Comparison of ENCODE assay signal across 14 cellular contexts in the genomic region with DNA sequence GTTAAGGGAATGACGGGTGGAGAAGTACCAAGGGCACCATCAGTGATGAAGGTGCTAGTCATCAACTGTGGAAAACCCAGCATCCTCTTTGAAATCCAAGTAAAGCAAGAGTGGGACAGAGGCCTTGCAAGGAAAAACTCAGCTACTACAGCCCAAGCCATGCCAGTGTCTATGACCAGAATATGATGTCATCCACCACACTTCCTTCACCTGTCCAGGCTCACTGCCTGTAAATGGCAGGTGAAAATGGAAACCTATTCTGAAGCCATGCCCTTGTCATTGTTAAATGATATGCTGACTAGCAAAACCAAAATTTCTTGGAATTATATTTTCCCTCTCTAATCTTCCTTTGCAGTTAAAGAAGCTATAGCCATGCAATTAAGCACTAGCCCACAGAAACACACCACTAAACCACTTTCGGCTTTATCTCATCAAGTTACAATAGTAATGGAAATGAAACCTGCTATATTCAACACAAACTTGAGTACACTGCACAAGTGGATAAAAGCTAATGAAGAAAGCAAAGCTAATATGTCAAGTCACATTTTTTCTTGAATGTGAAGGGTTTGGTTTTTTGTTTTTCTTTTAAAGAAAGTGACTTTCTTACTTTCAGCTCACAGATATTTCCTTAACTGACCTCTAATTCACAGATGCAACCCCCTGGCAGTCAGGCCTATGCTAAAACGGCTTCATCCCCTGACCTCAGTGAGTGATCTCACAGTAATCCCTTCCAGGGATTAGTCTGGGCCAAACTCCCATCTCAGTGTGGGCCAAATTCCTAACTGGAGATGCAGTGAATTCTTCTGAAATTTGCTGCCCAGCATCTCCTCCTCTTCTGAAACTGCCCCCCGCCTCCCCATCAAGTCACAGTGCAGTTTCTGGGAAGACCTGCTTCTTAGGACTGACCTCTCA.
A peak's percentile ranks its signal among the peaks of the same experiment; 100 is the strongest.
DNase-seq lines count a peak whose midpoint lies in the region; ATAC-seq and TF ChIP-seq lines count a peak whose summit lies in the region.
"Had no signal": no experiment of that assay in that cellular context is flagged by ENCODE, and none has a peak within 500 bp of the region (broad histone marks: within the 10 kb centered on the region; RNA-seq: fewer than 3 reads in every experiment).

No MANE protein-coding gene starts in this region.

- POLR2A ChIA-PET in activated CD4-positive, alpha-beta T cell treated with anti-CD3 and anti-CD28 coated beads, Interleukin-2, amount 10 ng/mL, durations not matched to agents 7 days and 5 days (lab: Charles Lee), result no interaction called here

- H3K27me3 ChIP-seq in HUES48 (ENCODE audit: control insufficient read depth, insufficient read depth, low read length), result no peaks in the 10 kb centered on the region

- peaks cover 11% of the 10 kb centered on the region for H3K4me1 ChIP-seq in HUES48 (ENCODE audit: control insufficient read depth, insufficient read depth, low read length)

- no peak for ATAC-seq in activated naive CD4-positive, alpha-beta T cell treated with anti-CD3 and anti-CD28 coated beads, Interleukin-2, amount 50 U/mL, for 72 hours
- no peak for ATAC-seq in GM18858 (IDR thresholded peaks at IDR 0.05; ENCODE audit: unreplicated experiment)
- ATAC-seq: K562 had no signal

- no peaks in the 10 kb centered on the region for H3K27me3 Mint-ChIP-seq in activated CD4-positive, alpha-beta T cell treated with anti-CD3 and anti-CD28 coated beads, Interleukin-2, amount 10 ng/mL, durations not matched to agents 7 days and 5 days
- H3K27me3 Mint-ChIP-seq: progenitor cell of endocrine pancreas had no signal

- no peak overlapping the region for H3K4me3 Mint-ChIP-seq in activated CD4-positive, alpha-beta T cell treated with anti-CD3 and anti-CD28 coated beads, Interleukin-2, amount 10 ng/mL, durations not matched to agents 7 days and 5 days
- H3K4me3 Mint-ChIP-seq: activated T-helper 1 cell treated with anti-CD3 and anti-CD28 coated beads, Interleukin-12 subunit alpha, Interleukin-12 subunit beta, Interleukin-2, Interleukin-4 antibody, amounts not matched to agents 30 ng/mL and 10 ng/mL and 1 ng/mL, durations not matched to agents 14 hours and 24 hours and 36 hours had no signal

- TF ChIP-seq CTCF in choroid plexus epithelial cell (conservative IDR thresholded peaks at IDR 0.05; ENCODE audit: low read depth, low read length), result no peak

- no peaks in the 10 kb centered on the region for H3K9me3 ChIP-seq in HUES48 (ENCODE audit: control insufficient read depth, insufficient read depth, low read length)

- no peaks in the 10 kb centered on the region for H3K9me3 Mint-ChIP-seq in activated naive CD4-positive, alpha-beta T cell treated with anti-CD3 and anti-CD28 coated beads, Interleukin-2, amount 50 U/mL, for 72 hours
- H3K9me3 Mint-ChIP-seq in activated CD4-positive, alpha-beta T cell treated with anti-CD3 and anti-CD28 coated beads, Interleukin-2, amount 10 ng/mL, durations not matched to agents 7 days and 5 days, result no peaks in the 10 kb centered on the region
- H3K9me3 Mint-ChIP-seq: activated T-helper 1 cell treated with anti-CD3 and anti-CD28 coated beads, Interleukin-12 subunit alpha, Interleukin-12 subunit beta, Interleukin-2, Interleukin-4 antibody, amounts not matched to agents 30 ng/mL and 10 ng/mL and 1 ng/mL, durations not matched to agents 14 hours and 24 hours and 36 hours had no signal

- CTCF ChIA-PET in activated CD4-positive, alpha-beta T cell treated with anti-CD3 and anti-CD28 coated beads, Interleukin-2, amount 10 ng/mL, durations not matched to agents 7 days and 5 days (lab: Charles Lee), result no interaction called here

- H3K27ac Mint-ChIP-seq in activated naive CD4-positive, alpha-beta T cell treated with anti-CD3 and anti-CD28 coated beads, Interleukin-2, amount 50 U/mL, for 72 hours, result no peak overlapping the region
- no peak overlapping the region for H3K27ac Mint-ChIP-seq in activated CD4-positive, alpha-beta T cell treated with anti-CD3 and anti-CD28 coated beads, Interleukin-2, amount 10 ng/mL, durations not matched to agents 7 days and 5 days
- H3K27ac Mint-ChIP-seq: activated T-helper 1 cell treated with anti-CD3 and anti-CD28 coated beads, Interleukin-12 subunit alpha, Interleukin-12 subunit beta, Interleukin-2, Interleukin-4 antibody, amounts not matched to agents 30 ng/mL and 10 ng/mL and 1 ng/mL, durations not matched to agents 14 hours and 24 hours and 36 hours; progenitor cell of endocrine pancreas had no signal

- H3K4me3 ChIP-seq in HUES48 (ENCODE audit: low read depth, low read length) (no peak overlapping the region), choroid plexus epithelial cell (ENCODE audit: low read depth, low read length) (no peak overlapping the region)
- H3K4me3 ChIP-seq: K562 had no signal

- no peak overlapping the region for H3K9ac ChIP-seq in HUES48 (ENCODE audit: low read depth, low read length)

- no peaks in the 10 kb centered on the region for H3K4me1 Mint-ChIP-seq in activated CD4-positive, alpha-beta T cell treated with anti-CD3 and anti-CD28 coated beads, Interleukin-2, amount 10 ng/mL, durations not matched to agents 7 days and 5 days

- peak overlapping the region; percentile 44 for H3K27ac ChIP-seq in HUES48 (ENCODE audit: low read depth, low read length)

- no peaks in the 10 kb centered on the region for H3K36me3 Mint-ChIP-seq in activated naive CD4-positive, alpha-beta T cell treated with anti-CD3 and anti-CD28 coated beads, Interleukin-2, amount 50 U/mL, for 72 hours
- H3K36me3 Mint-ChIP-seq in activated CD4-positive, alpha-beta T cell treated with anti-CD3 and anti-CD28 coated beads, Interleukin-2, amount 10 ng/mL, durations not matched to agents 7 days and 5 days (ENCODE audit: low read depth), result no peaks in the 10 kb centered on the region

- DNase-seq in AG08395 (ENCODE audit: low spot score) (peak; percentile 94), choroid plexus epithelial cell (ENCODE audit: low read depth) (peak; percentile 52), kidney tubule cell (ENCODE audit: low spot score) (peak; percentile 21), activated gamma-delta T cell (lab: John Stamatoyannopoulos, UW) (no peak)
- DNase-seq in activated naive CD4-positive, alpha-beta T cell treated with anti-CD3 and anti-CD28 coated beads, Interleukin-2, amount 50 U/mL, for 72 hours (ENCODE audit: low spot score in 2 of 2), result no peak
- DNase-seq in activated CD4-positive, alpha-beta T cell treated with anti-CD3 and anti-CD28 coated beads, Interleukin-2, amount 10 ng/mL, durations not matched to agents 7 days and 5 days, result no peak
- DNase-seq: activated CD4-positive, CD25-positive, alpha-beta regulatory T cell treated with anti-CD3 and anti-CD28 coated beads, Interleukin-2, amount 50 U/mL, for 72 hours; GDM1; SHP77 treated with DMSO at 0.1 percent for 48 hours had no signal

- no peaks in the 10 kb centered on the region for H3K36me3 ChIP-seq in HUES48 (ENCODE audit: control insufficient read depth, insufficient read depth, low read length)

Comparison
In these comparisons a context has a peak if more than half of its experiments do, and no peak if none do; other contexts are left out.
1. DNase-seq: peak in AG08395 (single experiment), choroid plexus epithelial cell (single experiment) and kidney tubule cell (single experiment); none in activated naive CD4-positive, alpha-beta T cell treated with anti-CD3 and anti-CD28 coated beads, Interleukin-2, amount 50 U/mL, for 72 hours (0 of 2), activated gamma-delta T cell (single experiment) and activated CD4-positive, alpha-beta T cell treated with anti-CD3 and anti-CD28 coated beads, Interleukin-2, amount 10 ng/mL, durations not matched to agents 7 days and 5 days (single experiment).